In the genomic region with DNA sequence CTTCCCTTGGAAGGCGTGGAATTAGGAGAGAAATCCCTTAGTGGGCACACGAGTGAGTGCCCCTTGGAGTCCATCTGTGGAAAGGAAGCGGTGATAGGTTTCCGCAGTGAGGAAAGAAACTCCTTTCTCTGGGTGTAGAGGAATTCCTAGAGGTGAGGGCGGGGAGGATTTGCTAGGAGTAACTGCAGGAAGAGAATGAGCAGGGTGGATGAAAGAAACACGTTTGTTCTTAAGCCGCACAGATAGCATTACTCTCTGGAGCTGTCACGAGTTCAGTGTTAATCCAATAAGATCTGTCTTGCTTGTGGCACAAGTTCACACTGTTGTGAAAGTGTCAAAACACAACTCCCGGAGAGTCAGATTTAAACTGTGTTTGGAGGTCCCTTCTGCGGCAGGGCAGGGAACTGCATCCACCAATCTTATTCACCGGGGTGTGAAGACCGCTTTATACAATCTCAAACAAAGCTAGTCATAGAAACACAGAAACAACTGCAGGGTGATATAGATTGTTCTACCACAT, we compare ENCODE assay signal across 8 cellular contexts. TPM values are rescaled to one million over a fixed set of nuclear protein-coding genes. Genes with fewer than 3 reads are reported as not detected.
DNase-seq lines count a peak whose midpoint lies in the region; ATAC-seq, FAIRE-seq and TF ChIP-seq lines count a peak whose summit lies in the region.

No MANE protein-coding gene starts in this region.

- H3K36me3 Mint-ChIP-seq in CD8-positive, alpha-beta memory T cell = no peaks in the 10 kb centered on the region
- H3K36me3 Mint-ChIP-seq in natural killer cell treated with Interleukin-12 subunit alpha and Interleukin-12 subunit beta and Interleukin-15 and Interleukin-18, amount 100 ng/mL, for 72 hours = peaks cover 5% of the 10 kb centered on the region

- no peak overlapping the region for H3K4me3 ChIP-seq in CD8-positive, alpha-beta memory T cell (ENCODE audit: low read length)
- H3K4me3 ChIP-seq in WERI-Rb-1 (ENCODE audit: low read depth, low read length) (peak overlapping the region; percentile 55), fibroblast of the aortic adventitia (ENCODE audit: low read depth, low read length) (no peak overlapping the region)

- peaks cover 10 to 21% (median 16%) of the 10 kb centered on the region in 3 donors for H3K4me1 Mint-ChIP-seq in CD8-positive, alpha-beta memory T cell
- H3K4me1 Mint-ChIP-seq in natural killer cell treated with Interleukin-12 subunit alpha and Interleukin-12 subunit beta and Interleukin-15 and Interleukin-18, amount 100 ng/mL, for 72 hours (ENCODE audit: low read depth in 2 of 2) = peaks cover 0 to 5% of the 10 kb centered on the region in 2 donors

- no peaks in the 10 kb centered on the region for H3K9me3 ChIP-seq in CD8-positive, alpha-beta memory T cell (ENCODE audit: low read length)
- no peaks in the 10 kb centered on the region for H3K9me3 ChIP-seq in WERI-Rb-1 (ENCODE audit: severe bottlenecking)

- H3K9me3 Mint-ChIP-seq in CD8-positive, alpha-beta memory T cell = peaks cover 0 to 4% (median 0%) of the 10 kb centered on the region in 5 donors
- H3K9me3 Mint-ChIP-seq in natural killer cell treated with Interleukin-12 subunit alpha and Interleukin-12 subunit beta and Interleukin-15 and Interleukin-18, amount 100 ng/mL, for 72 hours = no peaks in the 10 kb centered on the region

- H3K27me3 ChIP-seq in CD8-positive, alpha-beta memory T cell (ENCODE audit: insufficient read depth, low read length, poor library complexity, severe bottlenecking) = peaks cover 9% of the 10 kb centered on the region
- H3K27me3 ChIP-seq in WERI-Rb-1 (ENCODE audit: insufficient read depth, low read depth, severe bottlenecking) = peaks cover 27% of the 10 kb centered on the region

- peak overlapping the region in 1 of 8 donors; percentile 54 for H3K27ac Mint-ChIP-seq in CD8-positive, alpha-beta memory T cell
- no peak overlapping the region for H3K27ac Mint-ChIP-seq in natural killer cell treated with Interleukin-12 subunit alpha and Interleukin-12 subunit beta and Interleukin-15 and Interleukin-18, amount 100 ng/mL, for 72 hours

- peak; percentile 86 for FAIRE-seq in GM19239 (lab: Jason Lieb, UNC)

- H3K27ac ChIP-seq in CD8-positive, alpha-beta memory T cell (ENCODE audit: low read depth, low read length) = no peak overlapping the region
- H3K27ac ChIP-seq in WERI-Rb-1 = no peak overlapping the region

- no peaks in the 10 kb centered on the region for H3K36me3 ChIP-seq in CD8-positive, alpha-beta memory T cell (ENCODE audit: insufficient read depth, low read length)
- H3K36me3 ChIP-seq in WERI-Rb-1 = no peaks in the 10 kb centered on the region

- no peaks in the 10 kb centered on the region for H3K4me1 ChIP-seq in CD8-positive, alpha-beta memory T cell (ENCODE audit: insufficient read depth, low read length)

- POLR2A ChIA-PET in CD8-positive, alpha-beta memory T cell (lab: Charles Lee) = no interaction called here

- DNase-seq in CD8-positive, alpha-beta memory T cell = peak; percentile 5 to 51 (median 24)
- DNase-seq in GM19239 (ENCODE audit: insufficient read length, low spot score) (peak; percentile 62), WERI-Rb-1 (peak; percentile 28), fibroblast of the aortic adventitia (ENCODE audit: low read depth) (peak; percentile 47), T-helper 9 cell (no peak), SHP77 (lab: John Stamatoyannopoulos, UW) (no peak)
- DNase-seq in natural killer cell treated with Interleukin-12 subunit alpha and Interleukin-12 subunit beta and Interleukin-15 and Interleukin-18, amount 100 ng/mL, for 72 hours (ENCODE audit: low spot score) = no peak

- H3K4me3 Mint-ChIP-seq in CD8-positive, alpha-beta memory T cell = peak overlapping the region; percentile 60 to 79 (median 70)
- no peak overlapping the region for H3K4me3 Mint-ChIP-seq in natural killer cell treated with Interleukin-12 subunit alpha and Interleukin-12 subunit beta and Interleukin-15 and Interleukin-18, amount 100 ng/mL, for 72 hours

- H3K27me3 Mint-ChIP-seq in CD8-positive, alpha-beta memory T cell = peaks cover 46 to 63% of the 10 kb centered on the region in 2 donors
- H3K27me3 Mint-ChIP-seq in natural killer cell treated with Interleukin-12 subunit alpha and Interleukin-12 subunit beta and Interleukin-15 and Interleukin-18, amount 100 ng/mL, for 72 hours = peaks cover 48 to 70% of the 10 kb centered on the region in 2 donors

- TF ChIP-seq CTCF in WERI-Rb-1 (IDR thresholded peaks at IDR 0.05; ENCODE audit: low read depth, low read length) (no peak), fibroblast of the aortic adventitia (IDR thresholded peaks at IDR 0.05; ENCODE audit: insufficient read depth, low read length) (peak; percentile 46)

- ATAC-seq in HG03280 (IDR thresholded peaks at IDR 0.05; ENCODE audit: unreplicated experiment) = peak; percentile 70
- ATAC-seq in natural killer cell treated with Interleukin-12 subunit alpha and Interleukin-12 subunit beta and Interleukin-15 and Interleukin-18, amount 100 ng/mL, for 72 hours = peak; percentile 87 to 89

- CTCF ChIA-PET in CD8-positive, alpha-beta memory T cell (lab: Charles Lee) = no interaction called here

RNA-seq across cellular contexts. Expression of a gene that starts 1.2 kb away (rescaled TPM):
- total RNA-seq in CD8-positive, alpha-beta memory T cell = under 1 TPM; 0.20 to 0.35 TPM
- not detected for polyA plus RNA-seq in CD8-positive, alpha-beta memory T cell
- 0.81 TPM in 1 of 2 replicates, not detected in the other for total RNA-seq in fibroblast of the aortic adventitia (ENCODE audit: low replicate concordance)
- under 1 TPM in 1 of 2 donors, not detected in 1; 0.10 TPM for total RNA-seq in natural killer cell treated with Interleukin-12 subunit alpha and Interleukin-12 subunit beta and Interleukin-15 and Interleukin-18, amount 100 ng/mL, for 72 hours

Comparison
In these comparisons a context has a peak if more than half of its experiments do, and no peak if none do; other contexts are left out.
1. DNase-seq: peak in CD8-positive, alpha-beta memory T cell (5 of 5), GM19239 (single experiment), WERI-Rb-1 (single experiment) and fibroblast of the aortic adventitia (single experiment); none in natural killer cell treated with Interleukin-12 subunit alpha and Interleukin-12 subunit beta and Interleukin-15 and Interleukin-18, amount 100 ng/mL, for 72 hours (single experiment), T-helper 9 cell (single experiment) and SHP77 (0 of 2).